In genomic region chr18:57527479-57528237, GRCh38 we compare ENCODE assay signal across 18 cellular contexts. TPM values are rescaled to one million over a fixed set of nuclear protein-coding genes. Genes with fewer than 3 reads are reported as not detected.
A peak's percentile ranks its signal among the peaks of the same experiment; 100 is the strongest.
DNase-seq lines count a peak whose midpoint lies in the region; ATAC-seq, FAIRE-seq and TF ChIP-seq lines count a peak whose summit lies in the region.
"Had no signal": no experiment of that assay in that cellular context is flagged by ENCODE, and none has a peak within 500 bp of the region (broad histone marks: within the 10 kb centered on the region; RNA-seq: fewer than 3 reads in every experiment).

No MANE protein-coding gene starts in this region.

- ATAC-seq in body of pancreas (no peak), heart left ventricle (no peak)
- ATAC-seq: Panc1 had no signal

- TF ChIP-seq CTCF in body of pancreas (IDR thresholded peaks at IDR 0.05) (no peak), heart left ventricle (IDR thresholded peaks at IDR 0.05) (no peak)

- peak; percentile 58 for DNase-seq in DMS 273 (lab: John Stamatoyannopoulos, UW; ENCODE audit: unreplicated experiment)
- DNase-seq in NCI-H524 treated with DMSO at 0.1 percent for 48 hours (lab: John Stamatoyannopoulos, UW): peak; percentile 15
- DNase-seq in erythroblast (lab: John Stamatoyannopoulos, UW): peak; percentile 59 to 68
- peak; percentile 22 for DNase-seq in small intestine
- no peak for DNase-seq in body of pancreas
- no peak for DNase-seq in NOMO-1 treated with DMSO at 0.1 percent for 48 hours (lab: John Stamatoyannopoulos, UW; ENCODE audit: unreplicated experiment)
- DNase-seq in heart left ventricle: no peak
- DNase-seq: CD4-positive, alpha-beta T cell; COR-L47; Kasumi-1; NCI-H1694 treated with DMSO at 0.1 percent for 48 hours; NCI-H2081 treated with DMSO at 0.1 percent for 48 hours; NCI-H2171 treated with DMSO at 0.1 percent for 48 hours; NCI-H526 treated with DMSO at 0.1 percent for 48 hours; SIG-M5 had no signal

- H3K36me3 ChIP-seq in small intestine (ENCODE audit: control insufficient read depth in 2 of 2, insufficient read depth in 2 of 2, low read length in 2 of 2) (no peaks in the 10 kb centered on the region), body of pancreas (replicated peaks in 1 of 2; ENCODE audit: insufficient read depth in 1 of 2, low read depth in 2 of 2) (no peaks in the 10 kb centered on the region), heart left ventricle (no peaks in the 10 kb centered on the region)
- H3K36me3 ChIP-seq: BLaER1 had no signal

- H3K4me1 ChIP-seq in small intestine (ENCODE audit: control insufficient read depth in 2 of 2, insufficient read depth in 1 of 2, low read depth in 1 of 2, low read length in 1 of 2): no peaks in the 10 kb centered on the region
- H3K4me1 ChIP-seq in body of pancreas: no peaks in the 10 kb centered on the region
- peaks cover 0 to 11% (median 2%) of the 10 kb centered on the region in 12 donors for H3K4me1 ChIP-seq in heart left ventricle
- H3K4me1 ChIP-seq: BLaER1 had no signal

- intact Hi-C loops in body of pancreas (cut with DNase I) (no loop called here), heart left ventricle (cut with DNase I) (no loop called here)

- no peak for FAIRE-seq in small intestine (lab: Jason Lieb, UNC)
- FAIRE-seq: H54 had no signal

- no peaks in the 10 kb centered on the region for H3K27me3 ChIP-seq in small intestine (ENCODE audit: control insufficient read depth in 2 of 2, insufficient read depth in 2 of 2, low read length in 2 of 2)
- no peaks in the 10 kb centered on the region for H3K27me3 ChIP-seq in body of pancreas
- no peaks in the 10 kb centered on the region for H3K27me3 ChIP-seq in heart left ventricle
- H3K27me3 ChIP-seq: BLaER1 had no signal

- H3K27ac ChIP-seq in small intestine (ENCODE audit: low read depth in 1 of 2, low read length in 1 of 2): no peak overlapping the region
- H3K27ac ChIP-seq in body of pancreas: no peak overlapping the region
- H3K27ac ChIP-seq in heart left ventricle: no peak overlapping the region
- H3K27ac ChIP-seq: BLaER1 had no signal

- TF ChIP-seq POLR2A in erythroblast (IDR thresholded peaks at IDR 0.05; ENCODE audit: low read length) (no peak), body of pancreas (IDR thresholded peaks at IDR 0.05) (no peak), heart left ventricle (IDR thresholded peaks at IDR 0.05) (no peak)

- 42 to 65% (median 61%) methylated on average over 13 of the region's 13 CpGs for WGBS in small intestine, 3 donors
- WGBS in body of pancreas, 2 donors: 46 to 54% methylated on average over 13 of the region's 13 CpGs
- 51 to 72% (median 62%) methylated on average over 13 of the region's 13 CpGs for WGBS in heart left ventricle, 4 donors

- H3K4me3 ChIP-seq in small intestine (ENCODE audit: low read depth in 1 of 2, low read length in 2 of 2) (no peak overlapping the region), body of pancreas (no peak overlapping the region), heart left ventricle (no peak overlapping the region)
- H3K4me3 ChIP-seq: BLaER1 had no signal

- H3K9me3 ChIP-seq in small intestine (ENCODE audit: control insufficient read depth, low read depth): no peaks in the 10 kb centered on the region
- H3K9me3 ChIP-seq in body of pancreas: no peaks in the 10 kb centered on the region
- peaks cover 0 to 10% (median 0%) of the 10 kb centered on the region in 12 donors for H3K9me3 ChIP-seq in heart left ventricle

RNA-seq across cellular contexts. Expression of gene FECH, which starts 58.8 kb away (rescaled TPM):
- 1 to 10 TPM; 6.8 to 8.5 (median 7.8) TPM for polyA plus RNA-seq in small intestine
- total RNA-seq in body of pancreas: 10 to 100 TPM; 16.8 to 20.0 TPM
- total RNA-seq in heart left ventricle: 10 to 100 TPM; 29.0 to 93.3 (median 50.7) TPM
- 10 to 100 TPM in 1 of 2 donors, 1 to 10 TPM in 1; 4.7 to 21.0 TPM for polyA plus RNA-seq in heart left ventricle

Comparison
In these comparisons a context has a peak if more than half of its experiments do, and no peak if none do; other contexts are left out.
1. DNase-seq: peak in DMS 273 (single experiment), NCI-H524 treated with DMSO at 0.1 percent for 48 hours (single experiment), erythroblast (2 of 2) and small intestine (single experiment); none in body of pancreas (0 of 4), NOMO-1 treated with DMSO at 0.1 percent for 48 hours (single experiment) and heart left ventricle (0 of 5).